21 cellular contexts compared by ENCODE assay signal in the genomic region with DNA sequence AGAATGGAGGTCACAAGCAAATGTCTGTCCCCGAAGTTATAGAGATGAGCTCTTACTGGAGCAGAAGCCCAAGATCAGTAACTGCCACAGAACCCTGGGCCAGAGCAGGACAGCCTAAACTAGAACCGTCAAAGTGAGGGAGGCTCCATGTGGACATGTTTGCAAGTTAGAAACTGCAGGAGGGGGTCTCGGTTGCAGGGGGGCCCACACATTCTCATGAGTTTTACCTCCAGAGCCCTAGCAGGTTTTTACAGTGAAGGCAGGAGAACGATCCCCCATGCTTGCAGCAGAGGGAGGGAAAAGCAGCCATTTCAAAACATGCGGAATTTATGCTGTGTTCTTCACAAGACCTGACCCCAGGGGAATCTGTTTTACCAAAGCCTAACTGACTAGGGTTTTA.
DNase-seq lines count a peak whose midpoint lies in the region; ATAC-seq and TF ChIP-seq lines count a peak whose summit lies in the region.
"Had no signal": no experiment of that assay in that cellular context is flagged by ENCODE, and none has a peak within 500 bp of the region (broad histone marks: within the 10 kb centered on the region; RNA-seq: fewer than 3 reads in every experiment).

No MANE protein-coding gene starts in this region.

- H3K27me3 ChIP-seq in vagina, result no peaks in the 10 kb centered on the region

- DNase-seq in activated CD8-positive, alpha-beta memory T cell treated with anti-CD3 and anti-CD28 coated beads for 24 hours, result peak; percentile 13
- DNase-seq in activated CD8-positive, alpha-beta memory T cell treated with anti-CD3 and anti-CD28 coated beads, Interleukin-2, amount 50 U/mL, for 48 hours, result no peak
- peak; percentile 7 for DNase-seq in natural killer cell
- no peak for DNase-seq in natural killer cell treated with Interleukin-12 subunit alpha and Interleukin-12 subunit beta and Interleukin-15 and Interleukin-18, amount 100 ng/mL, for 72 hours (ENCODE audit: low spot score)
- peak; percentile 49 for DNase-seq in osteocyte (ENCODE audit: extremely low spot score, unreplicated experiment)
- DNase-seq in vagina (ENCODE audit: extremely low spot score in 2 of 2), result peak; percentile 69 to 84
- DNase-seq in AG08395 (ENCODE audit: low spot score), result no peak
- DNase-seq in NCI-H2081 treated with DMSO at 0.1 percent for 48 hours (lab: John Stamatoyannopoulos, UW), result no peak
- DNase-seq: 8988T; BE2C; C1 segment of cervical spinal cord; CD4-positive, CD25-positive, alpha-beta regulatory T cell; CD8-positive, alpha-beta memory T cell; COR-L47; DMS 273 treated with DMSO at 0.1 percent for 48 hours; DMS53; DND-41; EL; HCEC 1CT had no signal

- no peak overlapping the region for H3K27ac ChIP-seq in vagina

- H3K4me1 ChIP-seq in vagina, result no peaks in the 10 kb centered on the region
- H3K4me1 ChIP-seq: BE2C had no signal

- H3K36me3 Mint-ChIP-seq in natural killer cell, result no peaks in the 10 kb centered on the region
- peaks cover 4% of the 10 kb centered on the region for H3K36me3 Mint-ChIP-seq in natural killer cell treated with Interleukin-12 subunit alpha and Interleukin-12 subunit beta and Interleukin-15 and Interleukin-18, amount 100 ng/mL, for 72 hours
- H3K36me3 Mint-ChIP-seq in osteocyte (ENCODE audit: unreplicated experiment), result no peaks in the 10 kb centered on the region
- H3K36me3 Mint-ChIP-seq: CD4-positive, CD25-positive, alpha-beta regulatory T cell; CD8-positive, alpha-beta memory T cell had no signal

- intact Hi-C loops in natural killer cell (cut with micrococcal nuclease) (no loop called here), vagina (cut with DNase I) (no loop called here)

- H3K27ac Mint-ChIP-seq in natural killer cell (no peak overlapping the region), osteocyte (ENCODE audit: unreplicated experiment) (no peak overlapping the region)
- H3K27ac Mint-ChIP-seq in natural killer cell treated with Interleukin-12 subunit alpha and Interleukin-12 subunit beta and Interleukin-15 and Interleukin-18, amount 100 ng/mL, for 72 hours, result no peak overlapping the region
- H3K27ac Mint-ChIP-seq: CD4-positive, CD25-positive, alpha-beta regulatory T cell; CD8-positive, alpha-beta memory T cell; GM23338 had no signal

- H3K4me1 Mint-ChIP-seq in natural killer cell (no peaks in the 10 kb centered on the region), osteocyte (ENCODE audit: unreplicated experiment) (peaks cover 6% of the 10 kb centered on the region)
- H3K4me1 Mint-ChIP-seq in natural killer cell treated with Interleukin-12 subunit alpha and Interleukin-12 subunit beta and Interleukin-15 and Interleukin-18, amount 100 ng/mL, for 72 hours (ENCODE audit: low read depth in 2 of 2), result no peaks in the 10 kb centered on the region
- H3K4me1 Mint-ChIP-seq: CD4-positive, CD25-positive, alpha-beta regulatory T cell; CD8-positive, alpha-beta memory T cell had no signal

- H3K4me3 Mint-ChIP-seq in natural killer cell (no peak overlapping the region), osteocyte (ENCODE audit: unreplicated experiment) (no peak overlapping the region)
- H3K4me3 Mint-ChIP-seq in natural killer cell treated with Interleukin-12 subunit alpha and Interleukin-12 subunit beta and Interleukin-15 and Interleukin-18, amount 100 ng/mL, for 72 hours, result no peak overlapping the region
- H3K4me3 Mint-ChIP-seq: CD4-positive, CD25-positive, alpha-beta regulatory T cell; GM23338 had no signal

- TF ChIP-seq CTCF in natural killer cell (IDR thresholded peaks at IDR 0.05) (no peak), osteocyte (IDR thresholded peaks at IDR 0.05) (no peak), vagina (IDR thresholded peaks at IDR 0.05) (no peak)

- H3K9me3 Mint-ChIP-seq in natural killer cell, result peaks cover 0 to 2% of the 10 kb centered on the region in 2 donors
- no peaks in the 10 kb centered on the region for H3K9me3 Mint-ChIP-seq in natural killer cell treated with Interleukin-12 subunit alpha and Interleukin-12 subunit beta and Interleukin-15 and Interleukin-18, amount 100 ng/mL, for 72 hours
- peaks cover 12% of the 10 kb centered on the region for H3K9me3 Mint-ChIP-seq in osteocyte (ENCODE audit: unreplicated experiment)

- no peak overlapping the region for H3K4me3 ChIP-seq in vagina
- H3K4me3 ChIP-seq: GM12878, GM23338 had no signal

- no peak for TF ChIP-seq POLR2A in vagina (IDR thresholded peaks at IDR 0.05)

- no peaks in the 10 kb centered on the region for H3K36me3 ChIP-seq in vagina
- H3K36me3 ChIP-seq: BE2C had no signal

- H3K27me3 Mint-ChIP-seq in natural killer cell (ENCODE audit: low read depth in 2 of 2) (peaks cover 19 to 38% of the 10 kb centered on the region in 2 donors), osteocyte (ENCODE audit: unreplicated experiment) (no peaks in the 10 kb centered on the region)
- peaks cover 23 to 33% of the 10 kb centered on the region in 2 donors for H3K27me3 Mint-ChIP-seq in natural killer cell treated with Interleukin-12 subunit alpha and Interleukin-12 subunit beta and Interleukin-15 and Interleukin-18, amount 100 ng/mL, for 72 hours
- H3K27me3 Mint-ChIP-seq: CD4-positive, CD25-positive, alpha-beta regulatory T cell had no signal

- ATAC-seq in natural killer cell, result no peak
- ATAC-seq in natural killer cell treated with Interleukin-12 subunit alpha and Interleukin-12 subunit beta and Interleukin-15 and Interleukin-18, amount 100 ng/mL, for 72 hours, result no peak
- ATAC-seq: GM12878, GM23338 had no signal

- H3K9me3 ChIP-seq in vagina, result no peaks in the 10 kb centered on the region
- H3K9me3 ChIP-seq: BE2C had no signal

Comparison
In these comparisons a context has a peak if more than half of its experiments do, and no peak if none do; other contexts are left out.
1. DNase-seq: peak in activated CD8-positive, alpha-beta memory T cell treated with anti-CD3 and anti-CD28 coated beads for 24 hours (single experiment), natural killer cell (single experiment), osteocyte (single experiment) and vagina (2 of 2); none in activated CD8-positive, alpha-beta memory T cell treated with anti-CD3 and anti-CD28 coated beads, Interleukin-2, amount 50 U/mL, for 48 hours (single experiment), natural killer cell treated with Interleukin-12 subunit alpha and Interleukin-12 subunit beta and Interleukin-15 and Interleukin-18, amount 100 ng/mL, for 72 hours (single experiment), AG08395 (single experiment) and NCI-H2081 treated with DMSO at 0.1 percent for 48 hours (single experiment).